8 cellular contexts compared by ENCODE assay signal in the genomic region with DNA sequence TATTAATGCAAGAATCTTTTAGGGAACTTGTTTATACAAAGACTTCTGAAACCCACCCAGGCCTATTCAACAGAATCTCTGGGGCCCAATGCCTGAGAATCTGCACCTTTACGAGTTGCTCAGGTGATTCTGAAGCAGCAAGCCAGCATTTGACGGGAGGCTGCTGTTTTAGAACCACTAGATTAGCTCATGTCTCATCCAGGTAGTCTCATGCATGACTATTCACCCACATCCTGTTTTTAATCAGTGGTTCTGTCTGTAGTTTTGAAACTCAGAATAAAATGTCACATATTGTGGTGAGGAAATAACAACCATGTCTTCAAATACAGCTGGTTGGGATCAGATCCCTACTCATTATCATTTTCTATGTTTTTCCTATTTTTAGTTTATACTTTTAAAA.
DNase-seq lines count a peak whose midpoint lies in the region; ATAC-seq and TF ChIP-seq lines count a peak whose summit lies in the region.
"Had no signal": no experiment of that assay in that cellular context is flagged by ENCODE, and none has a peak within 500 bp of the region (broad histone marks: within the 10 kb centered on the region; RNA-seq: fewer than 3 reads in every experiment).

No MANE protein-coding gene starts in this region.

- no peak overlapping the region for H3K4me3 ChIP-seq in WERI-Rb-1 (ENCODE audit: low read depth, low read length)
- H3K4me3 ChIP-seq: pancreas had no signal

- no peaks in the 10 kb centered on the region for H3K36me3 ChIP-seq in WERI-Rb-1
- H3K36me3 ChIP-seq: pancreas had no signal

- H3K27me3 ChIP-seq in WERI-Rb-1 (ENCODE audit: insufficient read depth, low read depth, severe bottlenecking), result no peaks in the 10 kb centered on the region
- H3K27me3 ChIP-seq: pancreas had no signal

- ATAC-seq in GM19395 (IDR thresholded peaks at IDR 0.05; ENCODE audit: unreplicated experiment), result peak; percentile 99
- peak; percentile 99 for ATAC-seq in HG03159 (IDR thresholded peaks at IDR 0.05; ENCODE audit: unreplicated experiment)

- DNase-seq in activated CD4-positive, alpha-beta T cell treated with anti-CD3 and anti-CD28 coated beads for 1 hour, result peak; percentile 40
- DNase-seq in germinal center (ENCODE audit: low spot score), result peak; percentile 77
- no peak for DNase-seq in COLO668 (lab: John Stamatoyannopoulos, UW; ENCODE audit: unreplicated experiment)
- no peak for DNase-seq in WERI-Rb-1
- no peak for DNase-seq in DMS79 (lab: John Stamatoyannopoulos, UW)
- DNase-seq: pancreas had no signal

- no peak overlapping the region for H3K27ac ChIP-seq in WERI-Rb-1
- H3K27ac ChIP-seq: pancreas had no signal

- no peaks in the 10 kb centered on the region for H3K9me3 ChIP-seq in WERI-Rb-1 (ENCODE audit: severe bottlenecking)
- H3K9me3 ChIP-seq: pancreas had no signal

- TF ChIP-seq CTCF in WERI-Rb-1 (IDR thresholded peaks at IDR 0.05; ENCODE audit: low read depth, low read length), result no peak

Comparison
In these comparisons a context has a peak if more than half of its experiments do, and no peak if none do; other contexts are left out.
1. DNase-seq: peak in activated CD4-positive, alpha-beta T cell treated with anti-CD3 and anti-CD28 coated beads for 1 hour (single experiment) and germinal center (single experiment); none in COLO668 (single experiment), WERI-Rb-1 (single experiment) and DMS79 (single experiment).